ENCODE assay signal across 1 cellular context in genomic region chr1:11042065-11042464, GRCh38.
TF ChIP-seq lines count a peak whose summit lies in the region.

No MANE protein-coding gene starts in this region.

TF ChIP-seq in HEK293, 187 proteins besides CTCF, POLR2A, EP300 and RAD21 (continued from another document):
- no peak for TF ChIP-seq ZNF37A (tag by site-specific recombination; IDR thresholded peaks at IDR 0.05)
- TF ChIP-seq ZNF174 (tag by site-specific recombination; IDR thresholded peaks at IDR 0.05) = no peak
TF ChIP-seq in HEK293: peak in this region for 3.
